8 cellular contexts compared by ENCODE assay signal in the genomic region with DNA sequence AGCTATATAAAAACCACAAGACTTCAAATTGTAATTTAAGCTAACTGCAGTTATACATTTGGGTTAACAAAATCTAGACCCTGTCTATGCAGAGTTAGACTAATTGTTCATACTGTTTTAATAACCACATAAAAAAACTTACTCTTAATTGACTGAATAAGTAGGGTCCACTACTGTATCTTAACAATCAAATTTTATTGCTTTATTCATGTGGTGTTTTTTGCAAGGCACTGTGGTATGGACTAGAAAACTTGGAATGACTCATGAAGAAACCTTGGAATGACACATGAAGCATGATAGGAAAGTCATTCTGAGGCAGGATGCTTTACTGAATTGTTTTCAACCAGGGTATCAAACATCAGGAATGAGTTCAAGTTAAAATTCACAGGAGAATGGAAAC. TPM values are rescaled to one million over a fixed set of nuclear protein-coding genes. Genes with fewer than 3 reads are reported as not detected.
DNase-seq lines count a peak whose midpoint lies in the region; ATAC-seq and TF ChIP-seq lines count a peak whose summit lies in the region.

No MANE protein-coding gene starts in this region.

- peaks cover 15% of the 10 kb centered on the region for H3K36me3 Mint-ChIP-seq in CD4-positive, CD25-positive, alpha-beta regulatory T cell
- H3K36me3 Mint-ChIP-seq in brain: peaks cover 32% of the 10 kb centered on the region
- peaks cover 0 to 40% (median 0%) of the 10 kb centered on the region in 3 donors for H3K36me3 Mint-ChIP-seq in naive thymus-derived CD8-positive, alpha-beta T cell

- H3K9ac ChIP-seq in Karpas-422 (ENCODE audit: low read length): 0 out of 2 replicates have a peak overlapping the region, but pooled peaks have one; percentile 93

- H3K27me3 ChIP-seq in CD4-positive, CD25-positive, alpha-beta regulatory T cell (ENCODE audit: control insufficient read depth, insufficient read depth, low read length): no peaks in the 10 kb centered on the region
- H3K27me3 ChIP-seq in Karpas-422 (ENCODE audit: low read length): no peaks in the 10 kb centered on the region

- no peak overlapping the region for H2AFZ ChIP-seq in Karpas-422 (ENCODE audit: low read length)

- H3K4me1 Mint-ChIP-seq in CD4-positive, CD25-positive, alpha-beta regulatory T cell: peaks cover 39 to 66% (median 52%) of the 10 kb centered on the region in 4 donors
- H3K4me1 Mint-ChIP-seq in brain: peaks cover 57% of the 10 kb centered on the region
- peaks cover 26 to 72% (median 64%) of the 10 kb centered on the region in 4 donors for H3K4me1 Mint-ChIP-seq in naive thymus-derived CD8-positive, alpha-beta T cell

- H3K4me2 ChIP-seq in Karpas-422 (ENCODE audit: low read depth, low read length, poor library complexity, severe bottlenecking): peak overlapping the region; percentile 96

- peaks cover 29% of the 10 kb centered on the region for H3K4me1 ChIP-seq in CD4-positive, CD25-positive, alpha-beta regulatory T cell (ENCODE audit: control insufficient read depth, insufficient read depth, low read length, poor library complexity, severe bottlenecking)
- H3K4me1 ChIP-seq in Karpas-422 (ENCODE audit: low read length): peaks cover 28% of the 10 kb centered on the region

- DNase-seq in CD4-positive, CD25-positive, alpha-beta regulatory T cell: no peak
- DNase-seq in Karpas-422 (no peak), ecto neural progenitor cell (ENCODE audit: low spot score) (no peak), GDM1 (lab: John Stamatoyannopoulos, UW) (no peak), NCI-H1092 treated with DMSO at 0.1 percent for 48 hours (lab: John Stamatoyannopoulos, UW) (no peak), NCI-H524 treated with DMSO at 0.1 percent for 48 hours (lab: John Stamatoyannopoulos, UW) (no peak)
- DNase-seq in naive thymus-derived CD8-positive, alpha-beta T cell: no peak

- peaks cover 46% of the 10 kb centered on the region for H3K79me2 ChIP-seq in Karpas-422 (ENCODE audit: low read length)

- H3K27ac Mint-ChIP-seq in CD4-positive, CD25-positive, alpha-beta regulatory T cell: peak overlapping the region in 2 of 3 donors; percentile 76 to 99
- peak overlapping the region in 4 of 5 experiments; percentile 58 to 98 (median 74) for H3K27ac Mint-ChIP-seq in brain
- peak overlapping the region in 9 of 10 donors; percentile 9 to 99 (median 87) for H3K27ac Mint-ChIP-seq in naive thymus-derived CD8-positive, alpha-beta T cell

- peaks cover 25% of the 10 kb centered on the region for H4K20me1 ChIP-seq in Karpas-422 (ENCODE audit: insufficient read depth, low read depth, low read length)

- H3K36me3 ChIP-seq in CD4-positive, CD25-positive, alpha-beta regulatory T cell (ENCODE audit: control insufficient read depth, insufficient read depth, low read length): peaks cover 15% of the 10 kb centered on the region
- peaks cover 30% of the 10 kb centered on the region for H3K36me3 ChIP-seq in Karpas-422 (ENCODE audit: insufficient read depth, low read length)

- H3K27ac ChIP-seq in CD4-positive, CD25-positive, alpha-beta regulatory T cell (ENCODE audit: insufficient read depth, low read length, poor library complexity, severe bottlenecking): peak overlapping the region; percentile 99
- no peak overlapping the region for H3K27ac ChIP-seq in Karpas-422 (ENCODE audit: low read length)

- H3K9me3 Mint-ChIP-seq in CD4-positive, CD25-positive, alpha-beta regulatory T cell: no peaks in the 10 kb centered on the region
- H3K9me3 Mint-ChIP-seq in brain: peaks cover 0 to 2% (median 0%) of the 10 kb centered on the region in 5 experiments
- H3K9me3 Mint-ChIP-seq in naive thymus-derived CD8-positive, alpha-beta T cell: no peaks in the 10 kb centered on the region

- no peaks in the 10 kb centered on the region for H3K27me3 Mint-ChIP-seq in CD4-positive, CD25-positive, alpha-beta regulatory T cell
- H3K27me3 Mint-ChIP-seq in brain: peaks cover 14% of the 10 kb centered on the region
- H3K27me3 Mint-ChIP-seq in naive thymus-derived CD8-positive, alpha-beta T cell: no peaks in the 10 kb centered on the region

- TF ChIP-seq CTCF in brain (conservative IDR thresholded peaks at IDR 0.05): no peak

- POLR2A ChIA-PET in naive thymus-derived CD8-positive, alpha-beta T cell (lab: Charles Lee): interaction anchor here (0.9 to 4.2 kb wide), 4 partner anchors 59 to 218 kb away, joined by 5 to 58 read pairs (median 6); a partner anchor contains a TSS

- H3K9me3 ChIP-seq in CD4-positive, CD25-positive, alpha-beta regulatory T cell (ENCODE audit: control insufficient read depth in 2 of 2, low read length in 2 of 2): no peaks in the 10 kb centered on the region
- H3K9me3 ChIP-seq in Karpas-422 (ENCODE audit: low read length): no peaks in the 10 kb centered on the region

- no peak for ATAC-seq in CD4-positive, CD25-positive, alpha-beta regulatory T cell (ENCODE audit: low read depth in 2 of 2)
- no peak for ATAC-seq in naive thymus-derived CD8-positive, alpha-beta T cell

- H3K4me3 ChIP-seq in CD4-positive, CD25-positive, alpha-beta regulatory T cell (ENCODE audit: low read depth, low read length): peak overlapping the region; percentile 94
- H3K4me3 ChIP-seq in Karpas-422 (ENCODE audit: low read length): no peak overlapping the region

- peak overlapping the region; percentile 93 to 98 (median 94) for H3K4me3 Mint-ChIP-seq in CD4-positive, CD25-positive, alpha-beta regulatory T cell
- H3K4me3 Mint-ChIP-seq in brain: peak overlapping the region; percentile 90 to 100 (median 98)
- peak overlapping the region in 9 of 10 donors; percentile 37 to 99 (median 93) for H3K4me3 Mint-ChIP-seq in naive thymus-derived CD8-positive, alpha-beta T cell

- H3K9me2 ChIP-seq in Karpas-422 (replicated peaks; ENCODE audit: insufficient read depth, low read length): no peaks in the 10 kb centered on the region

RNA-seq across cellular contexts. Expression of a gene that starts 2.3 kb away (rescaled TPM):
- 104 TPM for total RNA-seq in CD4-positive, CD25-positive, alpha-beta regulatory T cell
- polyA plus RNA-seq in CD4-positive, CD25-positive, alpha-beta regulatory T cell: 100 to 1,000 TPM; 133 to 160 (median 147) TPM
- 168 and 321 TPM in 2 replicates for total RNA-seq in Karpas-422 (2014; rRNA removed; shearing (Covaris generic); ENCODE audit: low replicate concordance)
- 57.0 TPM for polyA plus RNA-seq in brain (ENCODE audit: insufficient read depth, low read depth, low replicate concordance)
- 100 to 1,000 TPM; 114 to 118 TPM for total RNA-seq in naive thymus-derived CD8-positive, alpha-beta T cell
- polyA plus RNA-seq in naive thymus-derived CD8-positive, alpha-beta T cell: 100 to 1,000 TPM; 121 to 165 (median 144) TPM

RNA-seq across cellular contexts. Expression of a gene that starts 2.5 kb away (rescaled TPM):
- total RNA-seq in CD4-positive, CD25-positive, alpha-beta regulatory T cell: 94.4 TPM
- 10 to 100 TPM; 34.1 to 56.2 (median 45.2) TPM for polyA plus RNA-seq in CD4-positive, CD25-positive, alpha-beta regulatory T cell
- 147 and 161 TPM in 2 replicates for total RNA-seq in Karpas-422 (2014; rRNA removed; shearing (Covaris generic); ENCODE audit: low replicate concordance)
- 62.8 TPM for polyA plus RNA-seq in brain (ENCODE audit: insufficient read depth, low read depth, low replicate concordance)
- 100 to 1,000 TPM; 103 to 120 TPM for total RNA-seq in naive thymus-derived CD8-positive, alpha-beta T cell
- 10 to 100 TPM; 47.7 to 67.2 (median 50.8) TPM for polyA plus RNA-seq in naive thymus-derived CD8-positive, alpha-beta T cell

RNA-seq across cellular contexts. Expression of a gene that starts 59.1 kb away (rescaled TPM):
- total RNA-seq in CD4-positive, CD25-positive, alpha-beta regulatory T cell: 102 TPM
- 100 to 1,000 TPM; 301 to 418 (median 321) TPM for polyA plus RNA-seq in CD4-positive, CD25-positive, alpha-beta regulatory T cell
- total RNA-seq in Karpas-422 (2014; rRNA removed; shearing (Covaris generic); ENCODE audit: low replicate concordance): 72.8 and 306 TPM in 2 replicates
- 47.2 TPM for polyA plus RNA-seq in brain (ENCODE audit: insufficient read depth, low read depth, low replicate concordance)
- total RNA-seq in naive thymus-derived CD8-positive, alpha-beta T cell: 10 to 100 TPM; 61.4 to 68.5 TPM
- 100 to 1,000 TPM; 142 to 267 (median 173) TPM for polyA plus RNA-seq in naive thymus-derived CD8-positive, alpha-beta T cell
